In genomic region chr9:112086627-112087026, GRCh38 we compare ENCODE assay signal across 8 cellular contexts.
A peak's percentile ranks its signal among the peaks of the same experiment; 100 is the strongest.
DNase-seq lines count a peak whose midpoint lies in the region; ATAC-seq and TF ChIP-seq lines count a peak whose summit lies in the region.

No MANE protein-coding gene starts in this region.

- ATAC-seq in lower lobe of right lung (no peak), mucosa of descending colon (no peak), HG03354 (IDR thresholded peaks at IDR 0.05; ENCODE audit: poor library complexity, severe bottlenecking, unreplicated experiment) (no peak)
- ATAC-seq in naive thymus-derived CD8-positive, alpha-beta T cell, result no peak

- DNase-seq in DMS53 (lab: John Stamatoyannopoulos, UW) (peak; percentile 41), amniotic stem cell (lab: John Stamatoyannopoulos, UW) (peak; percentile 34), lower lobe of right lung (no peak), substantia nigra (lab: John Stamatoyannopoulos, UW) (no peak), mucosa of descending colon (no peak)
- no peak for DNase-seq in naive thymus-derived CD8-positive, alpha-beta T cell

- peak overlapping the region in 1 of 10 donors; percentile 1 for H3K27ac Mint-ChIP-seq in naive thymus-derived CD8-positive, alpha-beta T cell

- no peaks in the 10 kb centered on the region for H3K4me1 Mint-ChIP-seq in naive thymus-derived CD8-positive, alpha-beta T cell

- H3K36me3 ChIP-seq in lower lobe of right lung (no peaks in the 10 kb centered on the region), mucosa of descending colon (ENCODE audit: low read depth) (no peaks in the 10 kb centered on the region)

- H3K9me3 ChIP-seq in lower lobe of right lung (no peaks in the 10 kb centered on the region), mucosa of descending colon (no peaks in the 10 kb centered on the region)

- POLR2A ChIA-PET in naive thymus-derived CD8-positive, alpha-beta T cell (lab: Charles Lee), result interaction anchor here (1.1 kb wide), 1 partner anchor 274 kb away, joined by 3 read pairs; no protein-coding TSS in a partner anchor

- H3K27ac ChIP-seq in lower lobe of right lung, result no peak overlapping the region
- H3K27ac ChIP-seq in substantia nigra (ENCODE audit: low read depth, low read length, poor library complexity, severe bottlenecking), result no peak overlapping the region

- H3K4me3 ChIP-seq in lower lobe of right lung (no peak overlapping the region), mucosa of descending colon (no peak overlapping the region)

- H3K4me1 ChIP-seq in lower lobe of right lung (no peaks in the 10 kb centered on the region), mucosa of descending colon (ENCODE audit: low read depth) (no peaks in the 10 kb centered on the region)

- H3K4me3 Mint-ChIP-seq in naive thymus-derived CD8-positive, alpha-beta T cell, result no peak overlapping the region

- peaks cover 5 to 18% (median 6%) of the 10 kb centered on the region in 3 donors for H3K36me3 Mint-ChIP-seq in naive thymus-derived CD8-positive, alpha-beta T cell

- H3K27me3 ChIP-seq in lower lobe of right lung (ENCODE audit: low read depth), result no peaks in the 10 kb centered on the region

- H3K27me3 Mint-ChIP-seq in naive thymus-derived CD8-positive, alpha-beta T cell, result no peaks in the 10 kb centered on the region

- no peaks in the 10 kb centered on the region for H3K9me3 Mint-ChIP-seq in naive thymus-derived CD8-positive, alpha-beta T cell

- intact Hi-C loops in lower lobe of right lung (cut with DNase I) (no loop called here), mucosa of descending colon (cut with DNase I, micrococcal nuclease) (no loop called here)

- TF ChIP-seq CTCF in LNCAP (IDR thresholded peaks at IDR 0.05), result peak; percentile 64
- peak; percentile 46 for TF ChIP-seq CTCF in lower lobe of right lung (IDR thresholded peaks at IDR 0.05)
- no peak for TF ChIP-seq CTCF in mucosa of descending colon (IDR thresholded peaks at IDR 0.05)

Comparison
In these comparisons a context has a peak if more than half of its experiments do, and no peak if none do; other contexts are left out.
1. DNase-seq: peak in DMS53 (single experiment) and amniotic stem cell (single experiment); none in lower lobe of right lung (single experiment), substantia nigra (0 of 49), mucosa of descending colon (0 of 3) and naive thymus-derived CD8-positive, alpha-beta T cell (0 of 10).